ENCODE assay signal across 16 cellular contexts in genomic region chr6:134230940-134231339, GRCh38.
"Had no signal": no experiment of that assay in that cellular context is flagged by ENCODE, and none has a peak within 500 bp of the region (broad histone marks: within the 10 kb centered on the region; RNA-seq: fewer than 3 reads in every experiment).

No MANE protein-coding gene starts in this region.

- H3K4me3 Mint-ChIP-seq: activated CD4-positive, alpha-beta memory T cell treated with anti-CD3 and anti-CD28 coated beads, Interleukin-2, amount 10 ng/mL, durations not matched to agents 7 days and 5 days; dendritic cell treated with granulocyte-macrophage colony-stimulating factor and Interleukin-4, amounts not matched to agents 40 ng/mL and 50 ng/mL, for 4 days; effector memory CD8-positive, alpha-beta T cell; nephron; stimulated activated naive B cell treated with anti-CD40 and anti-IgM and Interleukin-4, amounts not matched to agents 10 μg/mL and 1 μg/mL and 100 μg/mL, for 72 hours; T-helper 2 cell treated with Interferon-gamma antibody and Interleukin-4, amounts not matched to agents 5 μg/mL and 100 μg/mL, for 36 hours had no signal

- H3K36me3 Mint-ChIP-seq: stimulated activated naive B cell treated with anti-CD40 and anti-IgM and Interleukin-4, amounts not matched to agents 10 μg/mL and 1 μg/mL and 100 μg/mL, for 72 hours had no signal

- H3K36me3 ChIP-seq: ascending aorta, lower lobe of right lung had no signal

- H3K9me3 ChIP-seq: ascending aorta, lower lobe of right lung had no signal

- H3K27ac ChIP-seq: ascending aorta, foreskin keratinocyte, lower lobe of right lung had no signal

- H3K27me3 Mint-ChIP-seq: activated CD4-positive, alpha-beta memory T cell treated with anti-CD3 and anti-CD28 coated beads, Interleukin-2, amount 10 ng/mL, durations not matched to agents 7 days and 5 days; activated T-helper 17 cell treated with anti-CD3 and anti-CD28 coated beads, Interleukin-2, amount 50 U/mL, for 72 hours; dendritic cell treated with granulocyte-macrophage colony-stimulating factor and Interleukin-4, amounts not matched to agents 40 ng/mL and 50 ng/mL, for 4 days; effector memory CD8-positive, alpha-beta T cell; stimulated activated naive B cell treated with anti-CD40 and anti-IgM and Interleukin-4, amounts not matched to agents 10 μg/mL and 1 μg/mL and 100 μg/mL, for 72 hours had no signal

- H3K27ac Mint-ChIP-seq: activated CD4-positive, alpha-beta memory T cell treated with anti-CD3 and anti-CD28 coated beads, Interleukin-2, amount 10 ng/mL, durations not matched to agents 7 days and 5 days; activated T-helper 17 cell treated with anti-CD3 and anti-CD28 coated beads, Interleukin-2, amount 50 U/mL, for 72 hours; dendritic cell treated with granulocyte-macrophage colony-stimulating factor and Interleukin-4, amounts not matched to agents 40 ng/mL and 50 ng/mL, for 4 days; effector memory CD8-positive, alpha-beta T cell; T-helper 2 cell treated with Interferon-gamma antibody and Interleukin-4, amounts not matched to agents 5 μg/mL and 100 μg/mL, for 36 hours had no signal

- H3K4me3 ChIP-seq: ascending aorta, lower lobe of right lung had no signal

- DNase-seq: activated CD4-positive, alpha-beta memory T cell treated with anti-CD3 and anti-CD28 coated beads, Interleukin-2, amount 10 ng/mL, durations not matched to agents 7 days and 5 days; activated CD4-positive, alpha-beta T cell treated with anti-CD3 and anti-CD28 coated beads for 48 hours; activated CD4-positive, CD25-positive, alpha-beta regulatory T cell; activated naive CD4-positive, alpha-beta T cell; activated T-cell treated with anti-CD3 and anti-CD28 coated beads, Interleukin-2, amount 50 U/mL, for 1 hour; effector memory CD8-positive, alpha-beta T cell; foreskin keratinocyte; islet precursor cell; stimulated activated naive B cell treated with anti-CD40 and anti-IgM and Interleukin-4, amounts not matched to agents 10 μg/mL and 1 μg/mL and 100 μg/mL, for 72 hours; SW 1271 had no signal

- H3K9me3 Mint-ChIP-seq: activated T-helper 17 cell treated with anti-CD3 and anti-CD28 coated beads, Interleukin-2, amount 50 U/mL, for 72 hours; dendritic cell treated with granulocyte-macrophage colony-stimulating factor and Interleukin-4, amounts not matched to agents 40 ng/mL and 50 ng/mL, for 4 days; effector memory CD8-positive, alpha-beta T cell; nephron; stimulated activated naive B cell treated with anti-CD40 and anti-IgM and Interleukin-4, amounts not matched to agents 10 μg/mL and 1 μg/mL and 100 μg/mL, for 72 hours; T-helper 2 cell treated with Interferon-gamma antibody and Interleukin-4, amounts not matched to agents 5 μg/mL and 100 μg/mL, for 36 hours had no signal

- ATAC-seq: effector memory CD8-positive, alpha-beta T cell; foreskin keratinocyte; stimulated activated naive B cell treated with anti-CD40 and anti-IgM and Interleukin-4, amounts not matched to agents 10 μg/mL and 1 μg/mL and 100 μg/mL, for 72 hours had no signal

- H3K27me3 ChIP-seq: ascending aorta, foreskin keratinocyte had no signal
